In the genomic region with DNA sequence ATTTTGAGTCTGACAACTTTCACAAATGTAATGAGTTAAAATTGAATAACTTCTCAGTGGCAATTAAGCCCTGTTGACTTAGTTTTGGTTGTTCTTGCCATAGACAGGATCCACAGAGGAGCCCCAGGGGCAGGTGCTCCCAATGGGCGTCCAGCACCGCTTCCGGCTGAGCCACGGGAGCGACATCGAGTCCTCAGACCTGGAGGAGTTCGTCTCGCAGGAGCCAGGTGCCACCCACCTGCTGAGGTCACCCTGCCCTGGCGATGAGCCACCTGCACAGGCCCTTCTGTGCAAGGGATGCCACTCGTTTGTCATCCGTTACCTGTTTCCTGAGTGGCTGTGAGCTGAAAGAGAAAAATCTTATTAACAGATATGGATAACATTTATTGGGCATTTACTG, we compare ENCODE assay signal across 32 cellular contexts. TPM values are rescaled to one million over a fixed set of nuclear protein-coding genes. Genes with fewer than 3 reads are reported as not detected.
DNase-seq lines count a peak whose midpoint lies in the region; ATAC-seq and TF ChIP-seq lines count a peak whose summit lies in the region.
"Had no signal": no experiment of that assay in that cellular context is flagged by ENCODE, and none has a peak within 500 bp of the region (broad histone marks: within the 10 kb centered on the region; RNA-seq: fewer than 3 reads in every experiment).

No MANE protein-coding gene starts in this region.

- H3K4me2 ChIP-seq in neuronal stem cell (ENCODE audit: insufficient read depth, low read length, poor library complexity, severe bottlenecking): no peak overlapping the region

- no peak overlapping the region for H2BK12ac ChIP-seq in neuronal stem cell (ENCODE audit: low read length)

- no peak overlapping the region for H2AK5ac ChIP-seq in neuronal stem cell (ENCODE audit: low read depth, low read length)

- H3K14ac ChIP-seq in neuronal stem cell (ENCODE audit: low read length): no peak overlapping the region

- H2BK15ac ChIP-seq in neuronal stem cell (ENCODE audit: low read length): no peak overlapping the region

- H3K23ac ChIP-seq in neuronal stem cell (ENCODE audit: low read depth, low read length, poor library complexity): no peak overlapping the region

- no peak overlapping the region for H2AFZ ChIP-seq in neuronal stem cell (ENCODE audit: low read length)
- H2AFZ ChIP-seq: parathyroid adenoma had no signal

- no peak overlapping the region for H3K9ac ChIP-seq in neuronal stem cell (ENCODE audit: low read depth, low read length, poor library complexity)
- H3K9ac ChIP-seq: parathyroid adenoma had no signal

- H2BK5ac ChIP-seq in neuronal stem cell (ENCODE audit: low read length): no peak overlapping the region

- H3K79me1 ChIP-seq in neuronal stem cell (ENCODE audit: low read depth, low read length): no peaks in the 10 kb centered on the region

- peaks cover 0 to 34% (median 18%) of the 10 kb centered on the region in 9 donors for H3K36me3 ChIP-seq in heart left ventricle
- peaks cover 23 to 81% of the 10 kb centered on the region in 2 donors for H3K36me3 ChIP-seq in neuronal stem cell (replicated peaks in 1 of 2; ENCODE audit: control insufficient read depth in 2 of 2, insufficient read depth in 2 of 2, low read length in 2 of 2)
- H3K36me3 ChIP-seq: BE2C had no signal

- ATAC-seq in Right ventricle myocardium inferior (no peak), heart left ventricle (no peak), GM19397 (IDR thresholded peaks at IDR 0.05; ENCODE audit: unreplicated experiment) (no peak), GM18907 (IDR thresholded peaks at IDR 0.05; ENCODE audit: unreplicated experiment) (no peak)
- ATAC-seq: CD8-positive, alpha-beta T cell; foreskin keratinocyte; HCT116; HepG2; T-cell had no signal

- no peaks in the 10 kb centered on the region for H3K27me3 ChIP-seq in heart left ventricle
- H3K27me3 ChIP-seq in neuronal stem cell (ENCODE audit: control insufficient read depth in 3 of 3, insufficient read depth in 3 of 3, low read depth in 1 of 3, low read length in 3 of 3): no peaks in the 10 kb centered on the region
- H3K27me3 ChIP-seq: BE2C, dorsolateral prefrontal cortex, esophagus squamous epithelium, foreskin keratinocyte, right atrium auricular region had no signal

- no peak overlapping the region for H4K91ac ChIP-seq in neuronal stem cell (ENCODE audit: low read depth, low read length, poor library complexity)

- DNase-seq in Right ventricle myocardium inferior (ENCODE audit: missing footprints): peak; percentile 30
- no peak for DNase-seq in heart left ventricle
- DNase-seq in NCI-H2029 (lab: John Stamatoyannopoulos, UW): peak; percentile 91
- DNase-seq in NCI-H510A (lab: John Stamatoyannopoulos, UW): peak; percentile 84
- DNase-seq in neuronal stem cell (ENCODE audit: low spot score): no peak
- DNase-seq: ACHN; activated B cell treated with CpG ODN at 0.5 μM for 24 hours; activated CD4-positive, alpha-beta T cell treated with anti-CD3 and anti-CD28 coated beads, Interleukin-2, amount 50 U/mL, for 1 hour; activated effector memory CD4-positive, alpha-beta T cell treated with anti-CD3 and anti-CD28 coated beads, Interleukin-2, amount 50 U/mL, for 16 hours; activated T-cell treated with anti-CD3 and anti-CD28 coated beads, Interleukin-2, amount 50 U/mL, for 1 hour; BE2C; CD8-positive, alpha-beta T cell; dorsolateral prefrontal cortex; esophagus squamous epithelium; foreskin keratinocyte; GDM1; head of caudate nucleus; islet precursor cell; Karpas-422; left ventricle myocardium inferior; mesenchymal stem cell; NCI-H526 treated with DMSO at 0.1 percent for 48 hours; RPMI8226; stimulated activated CD4-positive, alpha-beta T cell treated with anti-CD3 and anti-CD28 coated beads, Interleukin-2, amount 100 ng/mL, for 24 hours; T-cell had no signal

- TF ChIP-seq CTCF in heart left ventricle (IDR thresholded peaks at IDR 0.05): no peak

- H3K18ac ChIP-seq in neuronal stem cell (ENCODE audit: low read length): no peak overlapping the region

- 90 to 95% (median 94%) methylated on average over 11 of the region's 11 CpGs for WGBS in heart left ventricle, 4 donors
- no CpG with 5 or more reads among the region's 11 CpGs for WGBS in neuronal stem cell (ENCODE audit: extremely low coverage in 2 of 2, insufficient read length in 2 of 2, insufficient replicate concordance in 1 of 2), 2 donors

- H4K8ac ChIP-seq in neuronal stem cell (ENCODE audit: low read depth, low read length): no peak overlapping the region

- H3K9me3 ChIP-seq in heart left ventricle (peaks cover 0 to 5% (median 0%) of the 10 kb centered on the region in 12 donors), neuronal stem cell (replicated peaks in 1 of 2; ENCODE audit: control insufficient read depth in 2 of 2, insufficient read depth in 1 of 2, low read depth in 1 of 2, low read length in 2 of 2) (peaks cover 2 to 7% of the 10 kb centered on the region in 2 donors)
- H3K9me3 ChIP-seq: BE2C, esophagus squamous epithelium, right atrium auricular region, thoracic aorta had no signal

- H3K4me1 ChIP-seq in heart left ventricle (no peaks in the 10 kb centered on the region), neuronal stem cell (ENCODE audit: control insufficient read depth in 2 of 2, insufficient read depth in 1 of 2, low read depth in 1 of 2, low read length in 2 of 2) (no peaks in the 10 kb centered on the region)
- H3K4me1 ChIP-seq: esophagus squamous epithelium, foreskin keratinocyte, left ventricle myocardium inferior, parathyroid adenoma, right atrium auricular region had no signal

- H3K4me3 ChIP-seq in heart left ventricle (no peak overlapping the region), neuronal stem cell (ENCODE audit: low read length in 2 of 2) (no peak overlapping the region)
- H3K4me3 ChIP-seq: dorsolateral prefrontal cortex, esophagus squamous epithelium, left ventricle myocardium inferior, right atrium auricular region, thoracic aorta had no signal

- H3K27ac ChIP-seq in heart left ventricle (no peak overlapping the region), neuronal stem cell (replicated peaks; ENCODE audit: low read length) (no peak overlapping the region)
- H3K27ac ChIP-seq: dorsolateral prefrontal cortex, esophagus squamous epithelium, foreskin keratinocyte, left ventricle myocardium inferior, parathyroid adenoma, right atrium auricular region, thoracic aorta had no signal

- H2BK120ac ChIP-seq in neuronal stem cell (ENCODE audit: low read depth, low read length): no peak overlapping the region

- H3K4ac ChIP-seq in neuronal stem cell (ENCODE audit: low read length): no peak overlapping the region

- intact Hi-C loops in Right ventricle myocardium inferior (cut with DNase I) (no loop called here), heart left ventricle (cut with DNase I) (no loop called here)

- no peak for TF ChIP-seq POLR2A in heart left ventricle (IDR thresholded peaks at IDR 0.05)

RNA-seq across cellular contexts. Expression of a gene that starts 10.7 kb away (rescaled TPM):
- 5.4 TPM for total RNA-seq in Right ventricle myocardium inferior
- 1 to 10 TPM; 2.4 to 9.0 (median 5.9) TPM for total RNA-seq in heart left ventricle
- polyA plus RNA-seq in heart left ventricle: 1 to 10 TPM; 2.7 to 6.1 TPM
- 5.8 TPM for polyA plus RNA-seq in neuronal stem cell (2013, experiment 1 of 2)
- 6.3 TPM for polyA plus RNA-seq in neuronal stem cell (2013, experiment 2 of 2)

RNA-seq across cellular contexts. Expression of a gene that starts 11.5 kb away (rescaled TPM):
- total RNA-seq in Right ventricle myocardium inferior: 16.3 TPM
- 10 to 100 TPM; 12.3 to 22.1 (median 17.5) TPM for total RNA-seq in heart left ventricle
- polyA plus RNA-seq in heart left ventricle: 10 to 100 TPM in 1 of 2 donors, 1 to 10 TPM in 1; 5.3 to 14.1 TPM
- polyA plus RNA-seq in neuronal stem cell (2013, experiment 1 of 2): 23.3 TPM
- polyA plus RNA-seq in neuronal stem cell (2013, experiment 2 of 2): 22.9 TPM

RNA-seq across cellular contexts. Expression of a gene that starts 54.2 kb away (rescaled TPM):
- total RNA-seq in Right ventricle myocardium inferior: 46.0 TPM
- total RNA-seq in heart left ventricle: 100 to 1,000 TPM in 1 of 9 donors, 10 to 100 TPM in 8; 27.5 to 109 (median 48.0) TPM
- polyA plus RNA-seq in heart left ventricle: 10 to 100 TPM; 31.2 to 33.0 TPM
- 50.1 TPM for polyA plus RNA-seq in neuronal stem cell (2013, experiment 1 of 2)
- polyA plus RNA-seq in neuronal stem cell (2013, experiment 2 of 2): 49.6 TPM

Comparison
In these comparisons a context has a peak if more than half of its experiments do, and no peak if none do; other contexts are left out.
1. DNase-seq: peak in Right ventricle myocardium inferior (single experiment), NCI-H2029 (single experiment) and NCI-H510A (single experiment); none in heart left ventricle (0 of 5) and neuronal stem cell (single experiment).